9 cellular contexts compared by ENCODE assay signal in the genomic region with DNA sequence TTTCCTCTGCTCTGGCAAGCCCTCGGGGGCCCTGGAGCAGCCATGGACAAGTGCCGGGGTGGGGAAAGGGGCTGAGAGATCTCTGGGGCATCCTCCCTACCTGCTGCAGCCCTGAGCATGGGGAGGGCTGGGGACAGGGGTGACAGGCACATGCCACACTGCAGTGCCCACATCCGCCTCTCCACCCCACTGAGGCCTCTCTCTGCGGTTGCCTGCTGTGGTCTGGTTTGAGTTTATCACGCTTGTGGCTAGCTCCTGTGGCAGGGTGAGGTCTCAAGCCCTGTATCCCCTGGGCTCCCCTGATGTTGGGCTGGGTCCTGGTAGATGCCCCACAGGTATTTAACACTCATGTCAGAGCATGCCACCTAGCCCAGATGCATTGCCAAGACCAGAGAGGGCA. TPM values are rescaled to one million over a fixed set of nuclear protein-coding genes. Genes with fewer than 3 reads are reported as not detected.
DNase-seq lines count a peak whose midpoint lies in the region; ATAC-seq and TF ChIP-seq lines count a peak whose summit lies in the region.
"Had no signal": no experiment of that assay in that cellular context is flagged by ENCODE, and none has a peak within 500 bp of the region (broad histone marks: within the 10 kb centered on the region; RNA-seq: fewer than 3 reads in every experiment).

No MANE protein-coding gene starts in this region.

- peak; percentile 38 to 56 for DNase-seq in activated CD4-positive, alpha-beta T cell treated with anti-CD3 and anti-CD28 coated beads for 24 hours (ENCODE audit: low read depth in 2 of 2)
- DNase-seq in effector CD4-positive, alpha-beta T cell: peak; percentile 24
- DNase-seq in stimulated activated CD8-positive, alpha-beta memory T cell treated with anti-CD3 and anti-CD28 coated beads, Interleukin-7, amount 100 ng/mL, for 1 hour (ENCODE audit: low read depth in 2 of 2): peak; percentile 17 to 36
- DNase-seq in CD14-positive monocyte (ENCODE audit: low spot score) (no peak), DMS114 treated with DMSO at 0.1 percent for 48 hours (lab: John Stamatoyannopoulos, UW; ENCODE audit: unreplicated experiment) (no peak), amygdala (lab: John Stamatoyannopoulos, UW) (no peak)

- H3K27me3 Mint-ChIP-seq in CD14-positive monocyte (ENCODE audit: low read depth in 3 of 3): peaks cover 54 to 74% (median 67%) of the 10 kb centered on the region in 3 donors

- ATAC-seq in HG02798 (IDR thresholded peaks at IDR 0.05; ENCODE audit: poor library complexity, unreplicated experiment) (peak; percentile 48), GM18520 (IDR thresholded peaks at IDR 0.05; ENCODE audit: unreplicated experiment) (no peak)

- H3K4me1 Mint-ChIP-seq in CD14-positive monocyte: peaks cover 22% of the 10 kb centered on the region

- H3K4me3 Mint-ChIP-seq in CD14-positive monocyte: no peak overlapping the region

- no peaks in the 10 kb centered on the region for H3K9me3 Mint-ChIP-seq in CD14-positive monocyte

- H3K27ac Mint-ChIP-seq in CD14-positive monocyte: no peak overlapping the region

- no peaks in the 10 kb centered on the region for H3K36me3 Mint-ChIP-seq in CD14-positive monocyte

- intact Hi-C loops in CD14-positive monocyte (cut with micrococcal nuclease): no loop called here

- no peak for TF ChIP-seq CTCF in CD14-positive monocyte (IDR thresholded peaks at IDR 0.05)

RNA-seq across cellular contexts. Expression of a gene that starts 52.9 kb away (rescaled TPM):
- not detected for polyA plus RNA-seq in CD14-positive monocyte
- polyA plus RNA-seq: keratinocyte had no signal

Comparison
In these comparisons a context has a peak if more than half of its experiments do, and no peak if none do; other contexts are left out.
1. DNase-seq: peak in activated CD4-positive, alpha-beta T cell treated with anti-CD3 and anti-CD28 coated beads for 24 hours (2 of 2), effector CD4-positive, alpha-beta T cell (single experiment) and stimulated activated CD8-positive, alpha-beta memory T cell treated with anti-CD3 and anti-CD28 coated beads, Interleukin-7, amount 100 ng/mL, for 1 hour (2 of 2); none in CD14-positive monocyte (single experiment), DMS114 treated with DMSO at 0.1 percent for 48 hours (single experiment) and amygdala (0 of 56).